ENCODE assay signal across 22 cellular contexts in the genomic region with DNA sequence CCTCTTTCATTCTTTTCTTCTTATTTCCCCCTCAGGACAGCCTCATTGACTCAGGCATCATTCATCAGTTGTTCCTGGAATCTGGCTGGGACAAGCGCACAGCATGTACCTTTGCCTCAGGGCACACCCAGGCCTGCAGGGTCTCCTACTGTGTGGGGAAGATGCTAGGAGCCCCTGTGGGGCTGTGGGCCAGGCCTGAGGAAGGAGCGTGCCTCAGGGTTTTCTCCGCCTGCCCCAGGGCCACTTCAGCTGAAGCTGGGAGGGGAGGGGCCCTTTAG. TPM values are rescaled to one million over a fixed set of nuclear protein-coding genes. Genes with fewer than 3 reads are reported as not detected.
DNase-seq lines count a peak whose midpoint lies in the region; ATAC-seq and TF ChIP-seq lines count a peak whose summit lies in the region.
"Had no signal": no experiment of that assay in that cellular context is flagged by ENCODE, and none has a peak within 500 bp of the region (broad histone marks: within the 10 kb centered on the region; RNA-seq: fewer than 3 reads in every experiment).

No MANE protein-coding gene starts in this region.

- no peak overlapping the region for H2BK12ac ChIP-seq in neuronal stem cell (ENCODE audit: low read length)

- no peak for ATAC-seq in IMR-90 (ENCODE audit: low read depth)
- ATAC-seq in effector memory CD8-positive, alpha-beta T cell (replicated peaks), result no peak
- ATAC-seq in HG03520 (IDR thresholded peaks at IDR 0.05; ENCODE audit: unreplicated experiment), result no peak
- ATAC-seq: activated CD8-positive, alpha-beta memory T cell treated with anti-CD3 and anti-CD28 coated beads, Interleukin-2, amount 10 ng/mL, durations not matched to agents 7 days and 5 days; gastroesophageal sphincter; left ventricle myocardium superior had no signal

- in situ Hi-C loops in IMR-90 (cut with MboI; ENCODE audit: low sequenced_read_pairs) (no loop called here), ACHN (cut with HindIII; ENCODE audit: low pct_ligation_motif_present, low pct_unique_long_range_greater_than_20kb, low sequenced_read_pairs) (no loop called here)

- H2AK9ac ChIP-seq in IMR-90 (replicated peaks; ENCODE audit: low read depth, low read length, poor library complexity), result peak overlapping the region; percentile 85

- TF ChIP-seq RAD21 in IMR-90 (IDR thresholded peaks at IDR 0.05; ENCODE audit: low read length), result no peak

- 100% methylated on average over 1 of the region's 3 CpGs; no CpG with 5 or more reads in 1 of the 2 experiments for WGBS in IMR-90 (ENCODE audit: extremely low coverage in 2 of 2, insufficient read length in 1 of 2), 2 experiments
- WGBS in neuronal stem cell (ENCODE audit: extremely low coverage in 2 of 2, insufficient read length in 2 of 2, insufficient replicate concordance in 1 of 2), 2 donors, result no CpG with 5 or more reads among the region's 3 CpGs

- H3K9me3 ChIP-seq in IMR-90 (ENCODE audit: control insufficient read depth, insufficient read depth, low read length) (no peaks in the 10 kb centered on the region), neuronal stem cell (replicated peaks in 1 of 2; ENCODE audit: control insufficient read depth in 2 of 2, insufficient read depth in 1 of 2, low read depth in 1 of 2, low read length in 2 of 2) (no peaks in the 10 kb centered on the region)
- H3K9me3 ChIP-seq: BLaER1 treated with 17β-estradiol and CSF1 and Interleukin-3, amounts not matched to agents 10 nM and 100 nM; gastroesophageal sphincter had no signal

- no peaks in the 10 kb centered on the region for H3K27me3 Mint-ChIP-seq in effector memory CD8-positive, alpha-beta T cell
- H3K27me3 Mint-ChIP-seq: activated B cell treated with CpG ODN at 0.5 μM for 24 hours; activated CD8-positive, alpha-beta memory T cell treated with anti-CD3 and anti-CD28 coated beads, Interleukin-2, amount 10 ng/mL, durations not matched to agents 7 days and 5 days had no signal

- H4K5ac ChIP-seq in IMR-90 (ENCODE audit: low read depth, low read length), result no peak overlapping the region

- intact Hi-C loops in IMR-90 (cut with micrococcal nuclease), result no loop called here

- H2AK5ac ChIP-seq in IMR-90 (ENCODE audit: low read depth, low read length), result no peak overlapping the region
- no peak overlapping the region for H2AK5ac ChIP-seq in neuronal stem cell (ENCODE audit: low read depth, low read length)

- H3K4me1 ChIP-seq in IMR-90 (ENCODE audit: control insufficient read depth, insufficient read depth, low read length) (peaks cover 8% of the 10 kb centered on the region), neuronal stem cell (ENCODE audit: control insufficient read depth in 2 of 2, insufficient read depth in 1 of 2, low read depth in 1 of 2, low read length in 2 of 2) (peaks cover 8 to 21% of the 10 kb centered on the region in 2 donors)
- H3K4me1 ChIP-seq: gastroesophageal sphincter had no signal

- H2BK120ac ChIP-seq in IMR-90 (ENCODE audit: low read depth, low read length) (no peak overlapping the region), neuronal stem cell (ENCODE audit: low read depth, low read length) (no peak overlapping the region)

- H3K9me1 ChIP-seq in IMR-90 (ENCODE audit: insufficient read depth, low read length), result peaks cover 20% of the 10 kb centered on the region

- no peaks in the 10 kb centered on the region for H3K9me3 Mint-ChIP-seq in effector memory CD8-positive, alpha-beta T cell
- H3K9me3 Mint-ChIP-seq: activated B cell treated with CpG ODN at 0.5 μM for 24 hours had no signal

- H2BK5ac ChIP-seq in IMR-90 (ENCODE audit: low read depth, low read length, poor library complexity, severe bottlenecking), result no peak overlapping the region
- H2BK5ac ChIP-seq in neuronal stem cell (ENCODE audit: low read length), result no peak overlapping the region

- no peak overlapping the region for H3K4me3 Mint-ChIP-seq in effector memory CD8-positive, alpha-beta T cell
- H3K4me3 Mint-ChIP-seq: activated B cell treated with CpG ODN at 0.5 μM for 24 hours; activated CD8-positive, alpha-beta memory T cell treated with anti-CD3 and anti-CD28 coated beads, Interleukin-2, amount 10 ng/mL, durations not matched to agents 7 days and 5 days had no signal

- H3K23ac ChIP-seq in IMR-90 (ENCODE audit: low read depth, low read length) (no peak overlapping the region), neuronal stem cell (ENCODE audit: low read depth, low read length, poor library complexity) (no peak overlapping the region)

- no peak overlapping the region for H3K56ac ChIP-seq in IMR-90 (ENCODE audit: extremely low read depth, insufficient read depth, low read length)

- peak overlapping the region; percentile 51 for H2AFZ ChIP-seq in IMR-90 (replicated peaks; ENCODE audit: low read length, poor library complexity)
- no peak overlapping the region for H2AFZ ChIP-seq in neuronal stem cell (ENCODE audit: low read length)
- H2AFZ ChIP-seq: GM23248, parathyroid adenoma had no signal

- 0 out of 2 replicates have a peak, but pooled peaks cover 6% of the 10 kb centered on the region for H4K20me1 ChIP-seq in IMR-90 (ENCODE audit: insufficient read depth, low read length)

- H3K27me3 ChIP-seq in IMR-90 (ENCODE audit: control insufficient read depth, insufficient read depth, low read length), result no peaks in the 10 kb centered on the region
- H3K27me3 ChIP-seq in neuronal stem cell (ENCODE audit: control insufficient read depth in 3 of 3, insufficient read depth in 3 of 3, low read depth in 1 of 3, low read length in 3 of 3), result no peaks in the 10 kb centered on the region
- H3K27me3 ChIP-seq: BLaER1 treated with 17β-estradiol and CSF1 and Interleukin-3, amounts not matched to agents 10 nM and 100 nM; gastroesophageal sphincter had no signal

- H2BK15ac ChIP-seq in IMR-90 (ENCODE audit: low read depth, low read length) (no peak overlapping the region), neuronal stem cell (ENCODE audit: low read length) (no peak overlapping the region)

- H3K4me1 Mint-ChIP-seq in effector memory CD8-positive, alpha-beta T cell (ENCODE audit: low read depth in 2 of 2), result peaks cover 0 to 9% of the 10 kb centered on the region in 2 donors
- H3K4me1 Mint-ChIP-seq: activated B cell treated with CpG ODN at 0.5 μM for 24 hours; activated CD8-positive, alpha-beta memory T cell treated with anti-CD3 and anti-CD28 coated beads, Interleukin-2, amount 10 ng/mL, durations not matched to agents 7 days and 5 days had no signal

- peaks cover 19% of the 10 kb centered on the region for H3K36me3 ChIP-seq in IMR-90 (ENCODE audit: control insufficient read depth, insufficient read depth, low read length)
- peaks cover 12 to 37% of the 10 kb centered on the region in 2 donors for H3K36me3 ChIP-seq in neuronal stem cell (replicated peaks in 1 of 2; ENCODE audit: control insufficient read depth in 2 of 2, insufficient read depth in 2 of 2, low read length in 2 of 2)

- DNase-seq in EL (peak; percentile 57), IMR-90 (no peak), neuronal stem cell (ENCODE audit: low spot score) (peak; percentile 32), kidney tubule cell (ENCODE audit: low spot score) (no peak), ACHN (no peak)
- DNase-seq in effector memory CD8-positive, alpha-beta T cell, result no peak
- DNase-seq: activated B cell treated with CpG ODN at 0.5 μM for 24 hours; activated CD8-positive, alpha-beta memory T cell treated with anti-CD3 and anti-CD28 coated beads, Interleukin-2, amount 10 ng/mL, durations not matched to agents 7 days and 5 days; activated gamma-delta T cell treated with Interleukin-2 at 50 U/mL for 16 hours; anterior cingulate cortex; GM23248; left ventricle myocardium superior; NCI-H1092; NCI-H2171; T-helper 2 cell had no signal

- no TSS peak for BruUV-seq in IMR-90 (replicated peaks; lab: Mats Ljungman, UMichigan)

- H3K4me2 ChIP-seq in IMR-90 (ENCODE audit: low read depth, low read length) (no peak overlapping the region), neuronal stem cell (ENCODE audit: insufficient read depth, low read length, poor library complexity, severe bottlenecking) (no peak overlapping the region)

- H3K36me3 Mint-ChIP-seq in effector memory CD8-positive, alpha-beta T cell (ENCODE audit: insufficient read depth), result peaks cover 5% of the 10 kb centered on the region
- H3K36me3 Mint-ChIP-seq: activated CD8-positive, alpha-beta memory T cell treated with anti-CD3 and anti-CD28 coated beads, Interleukin-2, amount 10 ng/mL, durations not matched to agents 7 days and 5 days had no signal

- no peak overlapping the region for H3K27ac ChIP-seq in IMR-90 (ENCODE audit: insufficient read depth, low read length)
- peak overlapping the region; percentile 1 for H3K27ac ChIP-seq in neuronal stem cell (replicated peaks; ENCODE audit: low read length)
- H3K27ac ChIP-seq: BLaER1 treated with 17β-estradiol and CSF1 and Interleukin-3, amounts not matched to agents 10 nM and 100 nM; gastroesophageal sphincter; GM23248; HL-60; parathyroid adenoma had no signal

- dilution Hi-C loops in IMR-90 (cut with HindIII; ENCODE audit: low sequenced_read_pairs, unreplicated experiment), result no loop called here

- no peak overlapping the region for H2BK20ac ChIP-seq in IMR-90 (ENCODE audit: low read depth, low read length)

- TF ChIP-seq POLR2A in IMR-90 (IDR thresholded peaks at IDR 0.05; ENCODE audit: low read depth, low read length), result no peak

- H3K79me1 ChIP-seq in IMR-90 (ENCODE audit: low read depth in 1 of 2, low read length in 2 of 2) (peaks cover 0 to 9% of the 10 kb centered on the region in 2 experiments; a peak in 1 of 4 replicates), neuronal stem cell (ENCODE audit: low read depth, low read length) (no peaks in the 10 kb centered on the region)

- H4K8ac ChIP-seq in IMR-90 (ENCODE audit: low read depth in 2 of 2, low read length in 2 of 2) (no peak overlapping the region), neuronal stem cell (ENCODE audit: low read depth, low read length) (no peak overlapping the region)

- no peak overlapping the region for H3K14ac ChIP-seq in IMR-90 (replicated peaks; ENCODE audit: low read depth, low read length)
- H3K14ac ChIP-seq in neuronal stem cell (ENCODE audit: low read length), result no peak overlapping the region

- no peak overlapping the region; the same call in 1 of the 2 replicates for H3K4ac ChIP-seq in IMR-90 (ENCODE audit: low read depth, low read length)
- H3K4ac ChIP-seq in neuronal stem cell (ENCODE audit: low read length), result no peak overlapping the region

- CTCF ChIA-PET in IMR-90 (lab: Yijun Ruan, JAX), result no interaction called here

- H4K91ac ChIP-seq in IMR-90 (ENCODE audit: insufficient read depth, low read depth, low read length), result no peak overlapping the region
- H4K91ac ChIP-seq in neuronal stem cell (ENCODE audit: low read depth, low read length, poor library complexity), result no peak overlapping the region

- H3K18ac ChIP-seq in IMR-90 (ENCODE audit: low read depth, low read length) (no peak overlapping the region), neuronal stem cell (ENCODE audit: low read length) (no peak overlapping the region)

- H3K9ac ChIP-seq in IMR-90 (ENCODE audit: low read depth, low read length), result no peak overlapping the region
- H3K9ac ChIP-seq in neuronal stem cell (ENCODE audit: low read depth, low read length, poor library complexity), result no peak overlapping the region
- H3K9ac ChIP-seq: GM23248, parathyroid adenoma had no signal

- POLR2A ChIA-PET in IMR-90 (lab: Charles Lee; ENCODE audit: unreplicated experiment), result no interaction called here

- H3K27ac Mint-ChIP-seq in effector memory CD8-positive, alpha-beta T cell, result peak overlapping the region; percentile 12 to 79
- H3K27ac Mint-ChIP-seq: activated B cell treated with CpG ODN at 0.5 μM for 24 hours; activated CD8-positive, alpha-beta memory T cell treated with anti-CD3 and anti-CD28 coated beads, Interleukin-2, amount 10 ng/mL, durations not matched to agents 7 days and 5 days had no signal

- no peak overlapping the region for H3K4me3 ChIP-seq in IMR-90 (ENCODE audit: insufficient read depth, low read depth, low read length)
- no peak overlapping the region for H3K4me3 ChIP-seq in neuronal stem cell (ENCODE audit: low read length in 2 of 2)
- H3K4me3 ChIP-seq: BLaER1 treated with 17β-estradiol and CSF1 and Interleukin-3, amounts not matched to agents 10 nM and 100 nM; gastroesophageal sphincter; GM23248; K562 had no signal

- TF ChIP-seq CTCF in IMR-90 (conservative IDR thresholded peaks at IDR 0.05; ENCODE audit: low read depth, low read length), result no peak

RNA-seq across cellular contexts. Expression of a gene that starts 7.8 kb away (rescaled TPM):
- 0.28 and 0.36 TPM in 2 replicates for total RNA-seq in IMR-90 (2012; rRNA removed)
- polyA plus RNA-seq in IMR-90 (2012; rRNA removed), result 1.6 and 1.9 TPM in 2 replicates
- 0.70 and 0.78 TPM in 2 replicates for polyA plus RNA-seq in IMR-90 (2012; cell fraction: cytosol; rRNA removed)
- polyA plus RNA-seq in IMR-90 (2012; cell fraction: nucleus; rRNA removed; ENCODE audit: low replicate concordance), result 7.2 and 21.3 TPM in 2 replicates
- polyA plus RNA-seq in neuronal stem cell (2013, experiment 1 of 2), result 0.79 TPM
- 0.65 TPM for polyA plus RNA-seq in neuronal stem cell (2013, experiment 2 of 2)
- total RNA-seq: skeletal muscle tissue had no signal
- polyA plus RNA-seq: GM23248 had no signal

RNA-seq across cellular contexts. Expression of a gene that starts 14.8 kb away (rescaled TPM):
- 57.5 and 63.4 TPM in 2 replicates for total RNA-seq in IMR-90 (2012; rRNA removed)
- 103 and 106 TPM in 2 replicates for polyA plus RNA-seq in IMR-90 (2012; rRNA removed)
- polyA plus RNA-seq in IMR-90 (2012; cell fraction: cytosol; rRNA removed), result 82.1 and 82.4 TPM in 2 replicates
- polyA plus RNA-seq in IMR-90 (2012; cell fraction: nucleus; rRNA removed; ENCODE audit: low replicate concordance), result 415 and 587 TPM in 2 replicates
- polyA plus RNA-seq in neuronal stem cell (2013, experiment 1 of 2), result 43.7 TPM
- polyA plus RNA-seq in neuronal stem cell (2013, experiment 2 of 2), result 41.6 TPM

RNA-seq across cellular contexts. Expression of a gene that starts 16.8 kb away (rescaled TPM):
- total RNA-seq in IMR-90 (2012; rRNA removed), result not detected in 2 replicates
- polyA plus RNA-seq in IMR-90 (2012; rRNA removed), result 0.09 TPM in 1 of 2 replicates, not detected in the other
- 0.09 and 0.17 TPM in 2 replicates for polyA plus RNA-seq in IMR-90 (2012; cell fraction: cytosol; rRNA removed)
- 0.36 and 1.0 TPM in 2 replicates for polyA plus RNA-seq in IMR-90 (2012; cell fraction: nucleus; rRNA removed; ENCODE audit: low replicate concordance)
- not detected for polyA plus RNA-seq in neuronal stem cell (2013, experiment 1 of 2)
- 0.03 TPM for polyA plus RNA-seq in neuronal stem cell (2013, experiment 2 of 2)
- total RNA-seq: activated B cell treated with CpG ODN at 0.5 μM for 24 hours; activated CD8-positive, alpha-beta memory T cell treated with anti-CD3 and anti-CD28 coated beads, Interleukin-2, amount 10 ng/mL, durations not matched to agents 7 days and 5 days; GM23248; K562 had no signal

RNA-seq across cellular contexts. Expression of a gene that starts 20.2 kb away (rescaled TPM):
- total RNA-seq in IMR-90 (2012; rRNA removed), result 41.7 and 65.6 TPM in 2 replicates
- 66.5 and 68.8 TPM in 2 replicates for polyA plus RNA-seq in IMR-90 (2012; rRNA removed)
- 73.8 and 83.8 TPM in 2 replicates for polyA plus RNA-seq in IMR-90 (2012; cell fraction: cytosol; rRNA removed)
- 75.2 and 101 TPM in 2 replicates for polyA plus RNA-seq in IMR-90 (2012; cell fraction: nucleus; rRNA removed; ENCODE audit: low replicate concordance)
- polyA plus RNA-seq in neuronal stem cell (2013, experiment 1 of 2), result 22.6 TPM
- polyA plus RNA-seq in neuronal stem cell (2013, experiment 2 of 2), result 21.1 TPM

RNA-seq across cellular contexts. Expression of a gene that starts 23.0 kb away (rescaled TPM):
- total RNA-seq in IMR-90 (2012; rRNA removed), result 7.5 and 8.2 TPM in 2 replicates
- polyA plus RNA-seq in IMR-90 (2012; rRNA removed), result 43.9 and 47.3 TPM in 2 replicates
- polyA plus RNA-seq in IMR-90 (2012; cell fraction: cytosol; rRNA removed), result 15.4 and 29.8 TPM in 2 replicates
- 309 and 661 TPM in 2 replicates for polyA plus RNA-seq in IMR-90 (2012; cell fraction: nucleus; rRNA removed; ENCODE audit: low replicate concordance)
- polyA plus RNA-seq in neuronal stem cell (2013, experiment 1 of 2), result 20.9 TPM
- polyA plus RNA-seq in neuronal stem cell (2013, experiment 2 of 2), result 17.1 TPM

Comparison
In these comparisons a context has a peak if more than half of its experiments do, and no peak if none do; other contexts are left out.
1. DNase-seq: peak in EL (single experiment) and neuronal stem cell (single experiment); none in IMR-90 (single experiment), effector memory CD8-positive, alpha-beta T cell (0 of 3), kidney tubule cell (single experiment) and ACHN (single experiment).